ENCODE assay signal across 17 cellular contexts in the genomic region with DNA sequence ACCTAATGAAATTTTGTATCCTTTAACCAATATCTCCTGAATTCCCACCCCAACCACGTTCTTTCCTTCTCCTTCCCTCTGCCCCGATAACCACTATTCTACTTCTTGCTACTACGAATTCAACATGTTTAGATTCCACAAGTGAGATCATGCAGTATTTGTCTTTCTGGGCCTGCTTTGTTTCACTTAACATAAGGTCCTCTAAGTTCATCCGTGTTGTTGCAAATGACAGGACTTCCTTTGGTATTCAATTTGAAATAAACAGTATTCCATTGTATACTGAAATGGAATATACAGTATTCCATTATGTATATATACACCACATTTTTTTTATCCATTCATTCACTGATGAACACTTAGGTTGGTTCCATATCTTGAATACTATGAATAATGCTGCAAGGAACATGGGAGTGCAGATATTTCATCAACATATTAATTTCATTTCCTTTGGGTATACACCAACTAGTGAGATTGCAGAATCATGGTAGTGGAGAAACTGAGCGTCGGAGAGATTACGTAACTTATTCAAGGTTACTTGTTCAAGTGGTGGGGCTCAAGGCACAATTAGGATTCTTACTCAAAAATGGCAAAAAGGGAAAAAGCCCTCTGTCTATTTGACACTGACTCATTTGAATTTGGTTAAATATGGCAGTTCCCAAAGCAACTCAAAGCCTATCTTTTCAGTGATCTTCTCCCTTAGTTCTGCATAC.
DNase-seq lines count a peak whose midpoint lies in the region; ATAC-seq, FAIRE-seq and TF ChIP-seq lines count a peak whose summit lies in the region.
"Had no signal": no experiment of that assay in that cellular context is flagged by ENCODE, and none has a peak within 500 bp of the region (broad histone marks: within the 10 kb centered on the region; RNA-seq: fewer than 3 reads in every experiment).

No MANE protein-coding gene starts in this region.

- no peaks in the 10 kb centered on the region for H3K79me2 ChIP-seq in K562 (ENCODE audit: control insufficient read depth, insufficient read depth, low read length)

- no peak overlapping the region for H2BK15ac ChIP-seq in mesenchymal stem cell (ENCODE audit: low read depth, poor library complexity, severe bottlenecking)

- H2AFZ ChIP-seq in K562 (ENCODE audit: low read depth, low read length) (no peak overlapping the region), mesenchymal stem cell (ENCODE audit: low read depth, low read length) (no peak overlapping the region)

- no peak overlapping the region for H3K4me3 ChIP-seq in cardiac muscle cell
- H3K4me3 ChIP-seq in NB4 (ENCODE audit: low read depth, low read length) = no peak overlapping the region
- no peak overlapping the region for H3K4me3 ChIP-seq in K562
- no peak overlapping the region for H3K4me3 ChIP-seq in mesenchymal stem cell (ENCODE audit: insufficient read depth in 1 of 2, low read depth in 1 of 2, low read length in 2 of 2)
- H3K4me3 ChIP-seq: BLaER1 treated with 17β-estradiol and CSF1 and Interleukin-3, amounts not matched to agents 10 nM and 100 nM; GM12878; HAP-1 had no signal

- H3K4ac ChIP-seq in mesenchymal stem cell (ENCODE audit: low read depth in 1 of 2, low read length in 2 of 2) = no peak overlapping the region

- no peaks in the 10 kb centered on the region for H3K9me3 ChIP-seq in cardiac muscle cell (ENCODE audit: low read depth)
- H3K9me3 ChIP-seq in K562 (replicated peaks; ENCODE audit: control insufficient read depth, insufficient read depth, low read depth, low read length) = no peaks in the 10 kb centered on the region
- H3K9me3 ChIP-seq in mesenchymal stem cell (ENCODE audit: control insufficient read depth, low read length) = no peaks in the 10 kb centered on the region
- H3K9me3 ChIP-seq: HAP-1 had no signal

- H3K9ac ChIP-seq in K562 (ENCODE audit: insufficient read depth in 1 of 2, low read depth in 2 of 2, low read length in 2 of 2) = no peak overlapping the region
- no peak overlapping the region for H3K9ac ChIP-seq in mesenchymal stem cell (ENCODE audit: low read length)
- H3K9ac ChIP-seq: BLaER1 treated with 17β-estradiol and CSF1 and Interleukin-3, amounts not matched to agents 10 nM and 100 nM had no signal

- no peak overlapping the region for H3K4me2 ChIP-seq in K562 (ENCODE audit: insufficient read depth, low read length)
- no peak overlapping the region for H3K4me2 ChIP-seq in mesenchymal stem cell (ENCODE audit: low read length, poor library complexity, severe bottlenecking)
- H3K4me2 ChIP-seq: BLaER1 treated with 17β-estradiol and CSF1 and Interleukin-3, amounts not matched to agents 10 nM and 100 nM had no signal

- no peak for ATAC-seq in K562
- ATAC-seq in HG03095 (IDR thresholded peaks at IDR 0.05; ENCODE audit: unreplicated experiment) = no peak
- ATAC-seq in HG02852 (IDR thresholded peaks at IDR 0.05; ENCODE audit: unreplicated experiment) = no peak
- ATAC-seq: GM12878 had no signal

- H3K23ac ChIP-seq in mesenchymal stem cell (ENCODE audit: low read length in 2 of 2) = no peak overlapping the region

- no peak overlapping the region for H2AK5ac ChIP-seq in mesenchymal stem cell (ENCODE audit: low read length, severe bottlenecking)

- H3K18ac ChIP-seq in mesenchymal stem cell (ENCODE audit: low read depth in 1 of 2, low read length in 2 of 2) = no peak overlapping the region

- BruUV-seq in K562 (replicated peaks; lab: Mats Ljungman, UMichigan) = no TSS peak

- H3K36me3 ChIP-seq in cardiac muscle cell = no peaks in the 10 kb centered on the region
- H3K36me3 ChIP-seq in K562 (ENCODE audit: control insufficient read depth, insufficient read depth, low read length) = no peaks in the 10 kb centered on the region
- no peaks in the 10 kb centered on the region for H3K36me3 ChIP-seq in mesenchymal stem cell (ENCODE audit: control insufficient read depth in 1 of 2, insufficient read depth in 2 of 2, low read depth in 1 of 2, low read length in 2 of 2)
- H3K36me3 ChIP-seq: BLaER1 treated with 17β-estradiol and CSF1 and Interleukin-3, amounts not matched to agents 10 nM and 100 nM; HAP-1 had no signal

- TF ChIP-seq CTCF in cardiac muscle cell (IDR thresholded peaks at IDR 0.05; ENCODE audit: low read depth, low read length) (no peak), NB4 (IDR thresholded peaks at IDR 0.05; ENCODE audit: low read depth, low read length) (no peak), K562 (IDR thresholded peaks at IDR 0.05 in 2 of 3, conservative IDR thresholded peaks at IDR 0.05 in 1 of 3; ENCODE audit: insufficient read depth in 2 of 3, low read depth in 1 of 3, low read length in 3 of 3) (no peak)

- TF ChIP-seq POLR2A in NB4 (IDR thresholded peaks at IDR 0.05; ENCODE audit: extremely low read depth, insufficient read length) (no peak), K562 (conservative IDR thresholded peaks at IDR 0.05) (no peak)

- in situ Hi-C loops in K562 (cut with MboI) = no loop called here

- no peaks in the 10 kb centered on the region for H4K20me1 ChIP-seq in K562 (replicated peaks; ENCODE audit: control insufficient read depth, insufficient read depth, low read length)
- H4K20me1 ChIP-seq: BLaER1 treated with 17β-estradiol and CSF1 and Interleukin-3, amounts not matched to agents 10 nM and 100 nM had no signal

- H2BK5ac ChIP-seq in mesenchymal stem cell (ENCODE audit: low read depth, low read length, poor library complexity, severe bottlenecking) = no peak overlapping the region

- H3K4me1 ChIP-seq in cardiac muscle cell (ENCODE audit: low read depth) (peaks cover 27% of the 10 kb centered on the region), K562 (replicated peaks in 1 of 2; ENCODE audit: control insufficient read depth in 2 of 2, insufficient read depth in 2 of 2, low read length in 2 of 2) (no peaks in the 10 kb centered on the region), mesenchymal stem cell (ENCODE audit: control insufficient read depth, insufficient read depth, low read depth, low read length) (no peaks in the 10 kb centered on the region)
- H3K4me1 ChIP-seq: BLaER1 treated with 17β-estradiol and CSF1 and Interleukin-3, amounts not matched to agents 10 nM and 100 nM had no signal

- DNase-seq in cardiac muscle cell (ENCODE audit: low read depth in 1 of 2, low spot score in 1 of 2) (no peak), cardiac septum (ENCODE audit: low spot score) (no peak), NB4 (ENCODE audit: low read depth) (peak; percentile 48), K562 (ENCODE audit: extremely low read depth in 1 of 4, low spot score in 3 of 4) (no peak), mesenchymal stem cell (peak; percentile 58), ureter (ENCODE audit: low spot score) (no peak)
- DNase-seq: 8988T; CD4-positive, CD25-positive, alpha-beta regulatory T cell; DMS79; GOT3; HFFc6 had no signal

- H4K8ac ChIP-seq in mesenchymal stem cell (ENCODE audit: low read length) = no peak overlapping the region

- no peaks in the 10 kb centered on the region for H3K79me1 ChIP-seq in mesenchymal stem cell (replicated peaks; ENCODE audit: low read length, poor library complexity, severe bottlenecking)

- H3K14ac ChIP-seq in mesenchymal stem cell (ENCODE audit: low read length in 2 of 2) = no peak overlapping the region

- H3K27me3 ChIP-seq in cardiac muscle cell (no peaks in the 10 kb centered on the region), K562 (ENCODE audit: control insufficient read depth in 2 of 2, insufficient read depth in 2 of 2, low read length in 2 of 2) (no peaks in the 10 kb centered on the region; a peak in 2 of 5 replicates), mesenchymal stem cell (ENCODE audit: control insufficient read depth in 1 of 2, insufficient read depth in 1 of 2, low read length in 2 of 2) (no peaks in the 10 kb centered on the region)
- H3K27me3 ChIP-seq: BLaER1 treated with 17β-estradiol and CSF1 and Interleukin-3, amounts not matched to agents 10 nM and 100 nM had no signal

- no peak overlapping the region for H4K91ac ChIP-seq in mesenchymal stem cell (ENCODE audit: low read length)

- H2BK120ac ChIP-seq in mesenchymal stem cell (ENCODE audit: low read depth, low read length) = no peak overlapping the region

- FAIRE-seq in K562 (lab: Jason Lieb, UNC) = no peak
- FAIRE-seq: GM12878, GM18507 had no signal

- intact Hi-C loops in cardiac septum (cut with DNase I) (no loop called here), K562 (cut with micrococcal nuclease) (no loop called here)

- no peak overlapping the region for H2BK12ac ChIP-seq in mesenchymal stem cell (ENCODE audit: low read length in 2 of 2)

- H3K9me1 ChIP-seq in K562 (ENCODE audit: control insufficient read depth, insufficient read depth, low read length) = peaks cover 3% of the 10 kb centered on the region

- TF ChIP-seq RAD21 in K562 (CRISPR knock-in tag; conservative IDR thresholded peaks at IDR 0.05 in 1 of 2, IDR thresholded peaks at IDR 0.05 in 1 of 2) = no peak

- H3K27ac ChIP-seq in cardiac muscle cell (peak overlapping the region; percentile 85), K562 (ENCODE audit: extremely low read depth, low read depth, low read length) (no peak overlapping the region), mesenchymal stem cell (ENCODE audit: low read length, poor library complexity, severe bottlenecking) (no peak overlapping the region)
- H3K27ac ChIP-seq: BLaER1 treated with 17β-estradiol and CSF1 and Interleukin-3, amounts not matched to agents 10 nM and 100 nM had no signal

- 5% methylated on average over 7 of the region's 7 CpGs for WGBS in K562 (ENCODE audit: insufficient coverage, low coverage, missing lambda C conversion rate)
- WGBS in mesenchymal stem cell = 78% methylated on average over 6 of the region's 7 CpGs

- POLR2A ChIA-PET in K562 (lab: Yijun Ruan, JAX) = no interaction called here

- TF ChIP-seq EP300 in K562 (IDR thresholded peaks at IDR 0.05; ENCODE audit: low read length) = no peak

- CTCF ChIA-PET in K562 (lab: Yijun Ruan, JAX; ENCODE audit: low intra/inter-chr PET ratio) = no interaction called here

TF ChIP-seq in K562, 482 proteins besides CTCF, POLR2A, EP300 and RAD21:
- TF ChIP-seq TGIF2 (CRISPR knock-in tag; IDR thresholded peaks at IDR 0.05) (no peak), CEBPB (tag; IDR thresholded peaks at IDR 0.05) (peak; percentile 61), CEBPG (CRISPR knock-in tag; IDR thresholded peaks at IDR 0.05) (no peak), CEBPG (tag; conservative IDR thresholded peaks at IDR 0.05 in 1 of 2, IDR thresholded peaks at IDR 0.05 in 1 of 2) (peak in 1 of 2 experiments; percentile 63; a peak in 2 of 4 replicates)
- TF ChIP-seq, protein P1, sequence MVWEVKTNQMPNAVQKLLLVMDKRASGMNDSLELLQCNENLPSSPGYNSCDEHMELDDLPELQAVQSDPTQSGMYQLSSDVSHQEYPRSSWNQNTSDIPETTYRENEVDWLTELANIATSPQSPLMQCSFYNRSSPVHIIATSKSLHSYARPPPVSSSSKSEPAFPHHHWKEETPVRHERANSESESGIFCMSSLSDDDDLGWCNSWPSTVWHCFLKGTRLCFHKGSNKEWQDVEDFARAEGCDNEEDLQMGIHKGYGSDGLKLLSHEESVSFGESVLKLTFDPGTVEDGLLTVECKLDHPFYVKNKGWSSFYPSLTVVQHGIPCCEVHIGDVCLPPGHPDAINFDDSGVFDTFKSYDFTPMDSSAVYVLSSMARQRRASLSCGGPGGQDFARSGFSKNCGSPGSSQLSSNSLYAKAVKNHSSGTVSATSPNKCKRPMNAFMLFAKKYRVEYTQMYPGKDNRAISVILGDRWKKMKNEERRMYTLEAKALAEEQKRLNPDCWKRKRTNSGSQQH (CRISPR knock-in tag; IDR thresholded peaks at IDR 0.05) = no peak
TF ChIP-seq in K562: peak in this region for 2.

Comparison
In these comparisons a context has a peak if more than half of its experiments do, and no peak if none do; other contexts are left out.
1. DNase-seq: peak in NB4 (single experiment) and mesenchymal stem cell (single experiment); none in cardiac muscle cell (0 of 2), cardiac septum (single experiment), K562 (0 of 4) and ureter (single experiment).